In genomic region chr11:70080763-70081162, GRCh38 we compare ENCODE assay signal across 17 cellular contexts. TPM values are rescaled to one million over a fixed set of nuclear protein-coding genes. Genes with fewer than 3 reads are reported as not detected.
DNase-seq lines count a peak whose midpoint lies in the region; ATAC-seq and TF ChIP-seq lines count a peak whose summit lies in the region.
"Had no signal": no experiment of that assay in that cellular context is flagged by ENCODE, and none has a peak within 500 bp of the region (broad histone marks: within the 10 kb centered on the region; RNA-seq: fewer than 3 reads in every experiment).

No MANE protein-coding gene starts in this region.

- in situ Hi-C loops in GM23248 (cut with MboI), result no loop called here

- DNase-seq in GM23248, result peak; percentile 45
- DNase-seq in PC-3, result peak; percentile 96
- peak; percentile 90 for DNase-seq in epithelial cell of prostate (ENCODE audit: low read depth, low spot score)
- DNase-seq in renal cortical epithelial cell (ENCODE audit: low read depth), result peak; percentile 30
- DNase-seq in NCI-H526 treated with DMSO at 0.1 percent for 48 hours (lab: John Stamatoyannopoulos, UW), result no peak
- DNase-seq in AG08395 (ENCODE audit: low spot score), result no peak
- DNase-seq in T-helper 1 cell, result no peak
- DNase-seq in stimulated activated naive CD4-positive, alpha-beta T cell (lab: John Stamatoyannopoulos, UW), result no peak
- DNase-seq: activated CD8-positive, alpha-beta T cell treated with anti-CD3 and anti-CD28 coated beads, Interleukin-2, amount 10 ng/mL, durations not matched to agents 7 days and 5 days; BE2C; H7; NCI-H1694 treated with DMSO at 0.1 percent for 48 hours; NCI-H345; stimulated activated CD4-positive, alpha-beta T cell treated with anti-CD3 and anti-CD28 coated beads, Interleukin-2, amount 100 ng/mL, for 24 hours had no signal

- peak; percentile 75 for ATAC-seq in PC-3
- ATAC-seq: activated CD8-positive, alpha-beta T cell treated with anti-CD3 and anti-CD28 coated beads, Interleukin-2, amount 10 ng/mL, durations not matched to agents 7 days and 5 days had no signal

- BruUV-seq in PC-3 (replicated peaks; lab: Mats Ljungman, UMichigan), result no TSS peak

- TF ChIP-seq CTCF in PC-3 (conservative IDR thresholded peaks at IDR 0.05; ENCODE audit: low read depth, low read length), result no peak

- H3K4me3 ChIP-seq in GM23248 (no peak overlapping the region), PC-3 (ENCODE audit: low read length) (peak overlapping the region; percentile 78)
- H3K4me3 ChIP-seq: right atrium auricular region, SK-N-MC had no signal

- no peak overlapping the region for H2AFZ ChIP-seq in GM23248
- no peak overlapping the region for H2AFZ ChIP-seq in PC-3 (ENCODE audit: low read length)

- peaks cover 57% of the 10 kb centered on the region for H3K27me3 ChIP-seq in GM23248 (replicated peaks; ENCODE audit: insufficient read depth)
- H3K27me3 ChIP-seq in PC-3 (ENCODE audit: low read length), result no peaks in the 10 kb centered on the region
- H3K27me3 ChIP-seq: right atrium auricular region had no signal

- H3K4me2 ChIP-seq in GM23248 (ENCODE audit: unreplicated experiment) (no peak overlapping the region), PC-3 (ENCODE audit: low read length) (peak overlapping the region; percentile 91)

- H3K9ac ChIP-seq in GM23248 (no peak overlapping the region), PC-3 (ENCODE audit: low read length) (peak overlapping the region; percentile 78)

- H3K4me1 ChIP-seq in GM23248 (ENCODE audit: insufficient read depth) (no peaks in the 10 kb centered on the region), PC-3 (ENCODE audit: insufficient read depth, low read length) (peaks cover 57% of the 10 kb centered on the region)
- H3K4me1 ChIP-seq: BE2C had no signal

- no peak overlapping the region for H3K27ac ChIP-seq in GM23248
- H3K27ac ChIP-seq in PC-3 (ENCODE audit: low read length), result peak overlapping the region; percentile 84
- H3K27ac ChIP-seq in epithelial cell of prostate, result peak overlapping the region; percentile 72
- H3K27ac ChIP-seq: SK-N-MC had no signal

- H3K9me2 ChIP-seq in GM23248 (ENCODE audit: insufficient read depth), result no peaks in the 10 kb centered on the region
- H3K9me2 ChIP-seq in PC-3 (replicated peaks; ENCODE audit: low read length), result no peaks in the 10 kb centered on the region

- intact Hi-C loops in PC-3 (cut with micrococcal nuclease), result loop anchor here (1.0 to 10.0 kb wide), 5 partner anchors 63 to 163 kb away; no protein-coding TSS in a partner anchor

- H3K36me3 ChIP-seq in GM23248 (ENCODE audit: low read depth), result no peaks in the 10 kb centered on the region
- peaks cover 31% of the 10 kb centered on the region for H3K36me3 ChIP-seq in PC-3 (ENCODE audit: low read depth, low read length)
- H3K36me3 ChIP-seq: BE2C, right atrium auricular region had no signal

- CTCF ChIA-PET in PC-3 (lab: Charles Lee), result interaction anchor here (0.9 to 1.2 kb wide), 2 partner anchors 137 to 166 kb away, joined by 3 to 4 read pairs; no protein-coding TSS in a partner anchor

- H4K20me1 ChIP-seq in GM23248 (ENCODE audit: insufficient read depth), result no peaks in the 10 kb centered on the region
- peaks cover 6% of the 10 kb centered on the region; the same call in 1 of the 2 replicates for H4K20me1 ChIP-seq in PC-3 (ENCODE audit: low read length)

- no peaks in the 10 kb centered on the region for H3K9me3 ChIP-seq in GM23248 (ENCODE audit: low read depth)
- no peaks in the 10 kb centered on the region for H3K9me3 ChIP-seq in PC-3 (ENCODE audit: low read length)
- H3K9me3 ChIP-seq: BE2C, right atrium auricular region had no signal

- H3F3A ChIP-seq in GM23248 (ENCODE audit: insufficient read depth), result no peaks in the 10 kb centered on the region
- H3F3A ChIP-seq in PC-3 (ENCODE audit: low read length, unreplicated experiment), result peaks cover 8% of the 10 kb centered on the region

- H3K79me2 ChIP-seq in GM23248 (ENCODE audit: insufficient read depth) (no peaks in the 10 kb centered on the region), PC-3 (ENCODE audit: low read length) (peaks cover 87% of the 10 kb centered on the region)

- POLR2A ChIA-PET in PC-3 (lab: Charles Lee; ENCODE audit: unreplicated experiment), result no interaction called here

- WGBS in GM23248 (ENCODE audit: low coverage in 1 of 2, low lambda C conversion rate in 2 of 2, missing lambda C conversion rate in 2 of 2), 2 experiments, result 61 to 66% methylated on average over 10 of the region's 10 CpGs

RNA-seq across cellular contexts. Expression of gene ANO1, which starts 2.6 kb away (rescaled TPM):
- 0.97 TPM in 1 of 2 replicates, not detected in the other for total RNA-seq in GM23248 (2014; rRNA removed; shearing (Covaris generic))
- polyA plus RNA-seq in GM23248 (2016; fragmentation: Nextera tagmentation; extraction: Ambion mirVana), result not detected in 2 replicates
- total RNA-seq in PC-3 (2014; rRNA removed), result 184 and 244 TPM in 2 replicates
- total RNA-seq in renal cortical epithelial cell, result 0.05 TPM in 1 of 2 replicates, not detected in the other
- total RNA-seq: activated CD8-positive, alpha-beta T cell treated with anti-CD3 and anti-CD28 coated beads, Interleukin-2, amount 10 ng/mL, durations not matched to agents 7 days and 5 days had no signal
- polyA plus RNA-seq: neural cell had no signal

Comparison
In these comparisons a context has a peak if more than half of its experiments do, and no peak if none do; other contexts are left out.
1. DNase-seq: peak in GM23248 (single experiment), PC-3 (single experiment), epithelial cell of prostate (single experiment) and renal cortical epithelial cell (single experiment); none in NCI-H526 treated with DMSO at 0.1 percent for 48 hours (single experiment), AG08395 (single experiment), T-helper 1 cell (0 of 5) and stimulated activated naive CD4-positive, alpha-beta T cell (0 of 6).
2. RNA of gene ANO1, which starts 2.6 kb away (total RNA-seq): 184 to 244 TPM in PC-3; 0.97 TPM in GM23248 and 0.05 TPM in renal cortical epithelial cell; every median in the first group is over 10 times any median in the second.